In genomic region chr2:238203973-238204683, GRCh38 we compare ENCODE assay signal across 8 cellular contexts. TPM values are rescaled to one million over a fixed set of nuclear protein-coding genes. Genes with fewer than 3 reads are reported as not detected.
DNase-seq lines count a peak whose midpoint lies in the region; ATAC-seq and TF ChIP-seq lines count a peak whose summit lies in the region.

No MANE protein-coding gene starts in this region.

- TF ChIP-seq POLR2A in suprapubic skin (IDR thresholded peaks at IDR 0.05), result no peak

- TF ChIP-seq EP300 in suprapubic skin (IDR thresholded peaks at IDR 0.05), result no peak

- H3K4me3 ChIP-seq in iPS-20b (ENCODE audit: low read length) (peak overlapping the region; percentile 64; the same call in 1 of the 2 replicates), suprapubic skin (peak overlapping the region; percentile 71)

- peaks cover 0 to 7% of the 10 kb centered on the region in 2 donors for H3K36me3 Mint-ChIP-seq in activated naive CD4-positive, alpha-beta T cell treated with anti-CD3 and anti-CD28 coated beads, Interleukin-2, amount 50 U/mL, for 72 hours

- peak overlapping the region; percentile 75 to 87 for H3K27ac Mint-ChIP-seq in activated naive CD4-positive, alpha-beta T cell treated with anti-CD3 and anti-CD28 coated beads, Interleukin-2, amount 50 U/mL, for 72 hours

- WGBS in suprapubic skin, result 56% methylated on average over 18 of the region's 18 CpGs

- H3K4me1 ChIP-seq in iPS-20b (ENCODE audit: insufficient read depth, low read length) (peaks cover 4% of the 10 kb centered on the region), suprapubic skin (peaks cover 31% of the 10 kb centered on the region)

- H3K9me3 Mint-ChIP-seq in activated naive CD4-positive, alpha-beta T cell treated with anti-CD3 and anti-CD28 coated beads, Interleukin-2, amount 50 U/mL, for 72 hours, result no peaks in the 10 kb centered on the region

- H3K36me3 ChIP-seq in iPS-20b (ENCODE audit: insufficient read depth, low read depth, low read length) (no peaks in the 10 kb centered on the region), suprapubic skin (no peaks in the 10 kb centered on the region)

- no peak for DNase-seq in activated naive CD4-positive, alpha-beta T cell treated with anti-CD3 and anti-CD28 coated beads, Interleukin-2, amount 50 U/mL, for 72 hours (ENCODE audit: low spot score in 2 of 2)
- DNase-seq in suprapubic skin (ENCODE audit: low spot score in 2 of 2), result no peak
- no peak for DNase-seq in D341Med (ENCODE audit: low spot score)
- DNase-seq in hypothalamus (lab: John Stamatoyannopoulos, UW), result no peak

- H3K9ac ChIP-seq in iPS-20b (ENCODE audit: low read depth, low read length), result peak overlapping the region; percentile 82; the same call in 1 of the 2 replicates

- H3K9me3 ChIP-seq in iPS-20b (ENCODE audit: insufficient read depth, low read depth, low read length), result no peaks in the 10 kb centered on the region
- no peaks in the 10 kb centered on the region for H3K9me3 ChIP-seq in suprapubic skin

- TF ChIP-seq CTCF in suprapubic skin (IDR thresholded peaks at IDR 0.05), result no peak

- ATAC-seq in GM19035 (IDR thresholded peaks at IDR 0.05; ENCODE audit: unreplicated experiment), result peak; percentile 25
- ATAC-seq in HG03460 (IDR thresholded peaks at IDR 0.05; ENCODE audit: unreplicated experiment), result peak; percentile 11
- no peak for ATAC-seq in activated naive CD4-positive, alpha-beta T cell treated with anti-CD3 and anti-CD28 coated beads, Interleukin-2, amount 50 U/mL, for 72 hours
- no peak for ATAC-seq in GM19463 (IDR thresholded peaks at IDR 0.05; ENCODE audit: unreplicated experiment)

- H3K27me3 ChIP-seq in iPS-20b (ENCODE audit: insufficient read depth, low read length), result peaks cover 26% of the 10 kb centered on the region
- no peaks in the 10 kb centered on the region for H3K27me3 ChIP-seq in suprapubic skin

- no peak overlapping the region for H3K27ac ChIP-seq in iPS-20b (ENCODE audit: low read length)
- H3K27ac ChIP-seq in suprapubic skin, result peak overlapping the region; percentile 99

RNA-seq across cellular contexts. Expression of gene ILKAP, which starts 0.6 kb away (rescaled TPM):
- 10 to 100 TPM; 40.7 to 64.8 TPM for total RNA-seq in activated naive CD4-positive, alpha-beta T cell treated with anti-CD3 and anti-CD28 coated beads, Interleukin-2, amount 50 U/mL, for 72 hours
- total RNA-seq in suprapubic skin, result 10 to 100 TPM; 36.3 to 82.6 (median 49.6) TPM

RNA-seq across cellular contexts. Expression of gene HES6, which starts 35.7 kb away (rescaled TPM):
- total RNA-seq in activated naive CD4-positive, alpha-beta T cell treated with anti-CD3 and anti-CD28 coated beads, Interleukin-2, amount 50 U/mL, for 72 hours, result 1 to 10 TPM; 4.7 to 5.1 TPM
- total RNA-seq in suprapubic skin, result 1 to 10 TPM; 4.0 to 10.0 (median 7.0) TPM

RNA-seq across cellular contexts. Expression of gene ERFE, which starts 45.4 kb away (rescaled TPM):
- total RNA-seq in activated naive CD4-positive, alpha-beta T cell treated with anti-CD3 and anti-CD28 coated beads, Interleukin-2, amount 50 U/mL, for 72 hours, result under 1 TPM in 1 of 2 donors, not detected in 1; 0.60 TPM
- total RNA-seq in suprapubic skin, result not detected

Comparison
In these comparisons a context has a peak if more than half of its experiments do, and no peak if none do; other contexts are left out.
1. ATAC-seq: peak in GM19035 (single experiment) and HG03460 (single experiment); none in activated naive CD4-positive, alpha-beta T cell treated with anti-CD3 and anti-CD28 coated beads, Interleukin-2, amount 50 U/mL, for 72 hours (0 of 2) and GM19463 (single experiment).